Comparison of ENCODE assay signal across 1 cellular context in the genomic region with DNA sequence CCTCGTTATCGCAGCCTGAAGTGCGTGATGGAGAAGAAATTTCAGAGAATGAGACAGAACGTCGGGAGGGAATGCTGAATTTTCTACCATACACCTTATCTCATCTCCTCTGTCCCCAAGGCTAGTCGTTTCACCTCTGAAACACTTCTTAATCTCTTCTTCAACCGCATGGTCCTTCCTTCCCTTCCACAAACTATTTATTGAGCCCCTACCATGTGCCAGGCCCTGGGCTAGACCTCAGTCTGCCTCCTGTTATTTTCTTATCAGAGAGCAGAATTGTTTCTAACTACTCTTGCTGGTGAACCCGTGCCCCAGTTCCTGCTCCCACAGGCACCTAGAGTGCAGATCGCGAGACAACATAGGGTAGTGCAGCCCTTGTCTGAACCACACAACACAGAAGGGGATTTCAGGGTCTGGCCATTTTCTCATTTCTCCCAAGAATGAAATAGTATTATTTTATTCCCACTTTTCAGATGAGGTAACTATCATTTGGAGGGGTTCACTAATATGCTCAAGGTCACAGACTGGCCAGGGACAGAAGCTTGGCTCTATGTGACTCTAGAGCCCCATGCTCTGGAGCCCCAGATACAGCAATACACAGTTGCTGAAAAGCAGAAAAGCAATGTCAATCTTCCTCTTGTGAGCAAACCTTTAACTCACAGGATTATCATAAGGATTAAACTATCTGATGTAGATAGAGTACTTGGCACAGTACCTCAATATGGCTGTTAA.
TF ChIP-seq lines count a peak whose summit lies in the region.

No MANE protein-coding gene starts in this region.

TF ChIP-seq in H1, 55 proteins besides CTCF, POLR2A, EP300 and RAD21:
- TF ChIP-seq POU5F1 (IDR thresholded peaks at IDR 0.05; ENCODE audit: low read depth, low read length) (no peak), KDM4A (IDR thresholded peaks at IDR 0.05; ENCODE audit: low read depth, low read length, severe bottlenecking) (peak; percentile 17), TBP (IDR thresholded peaks at IDR 0.05; ENCODE audit: low read depth, low read length) (0 out of 2 replicates have a peak, but pooled peaks have one; percentile 23)
